9 cellular contexts compared by ENCODE assay signal in genomic region chr2:160294339-160294803, GRCh38.
DNase-seq lines count a peak whose midpoint lies in the region; ATAC-seq, FAIRE-seq and TF ChIP-seq lines count a peak whose summit lies in the region.
"Had no signal": no experiment of that assay in that cellular context is flagged by ENCODE, and none has a peak within 500 bp of the region (broad histone marks: within the 10 kb centered on the region; RNA-seq: fewer than 3 reads in every experiment).

No MANE protein-coding gene starts in this region.

- TF ChIP-seq RAD21 in liver (IDR thresholded peaks at IDR 0.05) (no peak), HepG2 (CRISPR knock-in tag; IDR thresholded peaks at IDR 0.05) (no peak)

- CTCF ChIA-PET in HepG2 (lab: Yijun Ruan, JAX; ENCODE audit: low intra/inter-chr PET ratio, low total read pairs), result no interaction called here

- no peaks in the 10 kb centered on the region for H3K79me2 ChIP-seq in HepG2 (ENCODE audit: insufficient read depth, low read length)

- no peak for TF ChIP-seq POLR2A in HepG2 (IDR thresholded peaks at IDR 0.05; ENCODE audit: insufficient read depth in 1 of 2, low read depth in 2 of 2, low read length in 2 of 2)

- WGBS in liver, result 61% methylated on average over 5 of the region's 5 CpGs
- 97% methylated on average over 5 of the region's 5 CpGs for WGBS in HepG2 (ENCODE audit: low lambda C conversion rate)
- WGBS in esophagus, 2 donors, result 37 to 53% methylated on average over 5 of the region's 5 CpGs
- 33 to 43% (median 36%) methylated on average over 5 of the region's 5 CpGs for WGBS in psoas muscle, 3 donors

- H3K9me3 ChIP-seq in liver (ENCODE audit: control insufficient read depth in 4 of 4, low read length in 3 of 4) (no peaks in the 10 kb centered on the region), HepG2 (ENCODE audit: low read length) (no peaks in the 10 kb centered on the region), esophagus (ENCODE audit: control insufficient read depth in 2 of 2, insufficient read depth in 1 of 2, low read depth in 1 of 2, low read length in 1 of 2) (no peaks in the 10 kb centered on the region), psoas muscle (no peaks in the 10 kb centered on the region)

- FAIRE-seq in HepG2 (lab: Jason Lieb, UNC) (no peak), RCC 7860 (lab: Jason Lieb, UNC) (peak; percentile 41)

- peaks cover 0 to 7% (median 0%) of the 10 kb centered on the region in 4 donors for H3K36me3 ChIP-seq in liver (ENCODE audit: control insufficient read depth in 4 of 4, insufficient read depth in 3 of 4, low read depth in 1 of 4, low read length in 3 of 4)
- H3K36me3 ChIP-seq in HepG2 (replicated peaks in 1 of 2; ENCODE audit: control insufficient read depth in 1 of 2, insufficient read depth in 2 of 2, low read length in 2 of 2), result peaks cover 11 to 46% of the 10 kb centered on the region in 2 experiments
- peaks cover 0 to 10% of the 10 kb centered on the region in 2 donors for H3K36me3 ChIP-seq in esophagus (ENCODE audit: control insufficient read depth in 2 of 2, insufficient read depth in 2 of 2, low read length in 1 of 2)
- H3K36me3 ChIP-seq in psoas muscle (ENCODE audit: insufficient read depth in 1 of 2, low read depth in 1 of 2), result peaks cover 0 to 16% of the 10 kb centered on the region in 2 donors

- TF ChIP-seq CTCF in liver (IDR thresholded peaks at IDR 0.05; ENCODE audit: low read depth, low read length, missing input control) (no peak), HepG2 (CRISPR knock-in tag; IDR thresholded peaks at IDR 0.05) (no peak), psoas muscle (IDR thresholded peaks at IDR 0.05) (no peak)

- H3K9ac ChIP-seq in liver (ENCODE audit: low read depth in 1 of 2, low read length in 2 of 2), result no peak overlapping the region
- H3K9ac ChIP-seq in HepG2 (ENCODE audit: insufficient read depth, low read depth, low read length), result no peak overlapping the region

- H3K27me3 ChIP-seq in liver (ENCODE audit: control insufficient read depth in 4 of 4, insufficient read depth in 4 of 4, low read length in 3 of 4) (no peaks in the 10 kb centered on the region), HepG2 (ENCODE audit: control insufficient read depth in 1 of 2, insufficient read depth in 2 of 2, low read length in 2 of 2) (no peaks in the 10 kb centered on the region), esophagus (ENCODE audit: control insufficient read depth in 1 of 2, insufficient read depth in 2 of 2, low read length in 2 of 2) (no peaks in the 10 kb centered on the region), psoas muscle (ENCODE audit: insufficient read depth in 3 of 3, low read length in 2 of 3) (no peaks in the 10 kb centered on the region)

- intact Hi-C loops in HepG2 (cut with micrococcal nuclease; ENCODE audit: unreplicated experiment), result no loop called here
- intact Hi-C loops in psoas muscle (cut with DNase I), result no loop called here

- DNase-seq in HepG2 (ENCODE audit: low spot score) (no peak), RCC 7860 (ENCODE audit: low spot score) (peak; percentile 81), psoas muscle (peak; percentile 65 to 68), NCI-H2171 treated with DMSO at 0.1 percent for 48 hours (lab: John Stamatoyannopoulos, UW) (no peak), NCI-H187 (lab: John Stamatoyannopoulos, UW) (no peak)
- DNase-seq: activated B cell treated with CpG ODN at 0.5 μM for 24 hours had no signal

- no TSS peak for BruUV-seq in HepG2 (replicated peaks; lab: Mats Ljungman, UMichigan)

- no peaks in the 10 kb centered on the region for H4K20me1 ChIP-seq in HepG2 (ENCODE audit: insufficient read depth, low read length)

- no peak for ATAC-seq in HepG2
- ATAC-seq in psoas muscle, result peak; percentile 73 to 85 (median 78)
- ATAC-seq in GM19397 (IDR thresholded peaks at IDR 0.05; ENCODE audit: unreplicated experiment), result no peak

- TF ChIP-seq EP300 in HepG2 (IDR thresholded peaks at IDR 0.05; ENCODE audit: low read depth in 2 of 2, low read length in 2 of 2) (no peak), HepG2 (CRISPR knock-in tag; IDR thresholded peaks at IDR 0.05; ENCODE audit: borderline replicate concordance) (no peak)

- H3K4me1 ChIP-seq in liver (ENCODE audit: control insufficient read depth in 4 of 4, insufficient read depth in 4 of 4, low read length in 3 of 4) (no peaks in the 10 kb centered on the region), HepG2 (ENCODE audit: insufficient read depth, low read length) (no peaks in the 10 kb centered on the region), esophagus (ENCODE audit: control insufficient read depth in 2 of 2, insufficient read depth in 2 of 2, low read length in 1 of 2) (peaks cover 0 to 2% of the 10 kb centered on the region in 2 donors), psoas muscle (peaks cover 62% of the 10 kb centered on the region)

- no peak overlapping the region for H3K4me2 ChIP-seq in HepG2 (ENCODE audit: low read depth, low read length)

- H3K27ac ChIP-seq in liver (ENCODE audit: low read depth in 1 of 2, low read length in 2 of 2) (peak overlapping the region; percentile 19 to 31), HepG2 (ENCODE audit: extremely low read length, insufficient read depth, low read length) (no peak overlapping the region), esophagus (ENCODE audit: low read depth in 2 of 2, low read length in 1 of 2) (peak overlapping the region; percentile 52 to 68), psoas muscle (peak overlapping the region; percentile 71)

- no peak overlapping the region for H3K4me3 ChIP-seq in liver (ENCODE audit: low read depth in 1 of 3, low read length in 3 of 3)
- H3K4me3 ChIP-seq in HepG2 (replicated peaks in 1 of 3; ENCODE audit: insufficient read depth in 1 of 3, low read depth in 2 of 3, low read length in 3 of 3), result no peak overlapping the region
- no peak overlapping the region for H3K4me3 ChIP-seq in esophagus (ENCODE audit: low read depth in 1 of 2, low read length in 2 of 2)
- H3K4me3 ChIP-seq in psoas muscle, result no peak overlapping the region

- POLR2A ChIA-PET in HepG2 (lab: Yijun Ruan, JAX), result no interaction called here

- in situ Hi-C loops in HepG2 (cut with HindIII; ENCODE audit: extremely low pct_ligation_motif_present, low pct_unique_long_range_greater_than_20kb), result no loop called here

- no peak overlapping the region for H2AFZ ChIP-seq in HepG2 (ENCODE audit: low read length)

TF ChIP-seq in liver, 16 proteins besides CTCF, POLR2A, EP300 and RAD21:
- TF ChIP-seq HNF4A (conservative IDR thresholded peaks at IDR 0.05) (no peak), YY1 (IDR thresholded peaks at IDR 0.05) (peak; percentile 12)

TF ChIP-seq in HepG2, 621 proteins besides CTCF, POLR2A, EP300 and RAD21:
- TF ChIP-seq ZNF773 (CRISPR knock-in tag; IDR thresholded peaks at IDR 0.05; ENCODE audit: borderline replicate concordance), result no peak
- no peak for TF ChIP-seq ZKSCAN1 (IDR thresholded peaks at IDR 0.05; ENCODE audit: low read length)
- no peak for TF ChIP-seq ZNF18 (CRISPR knock-in tag; IDR thresholded peaks at IDR 0.05; ENCODE audit: insufficient replicate concordance)
- TF ChIP-seq ZNF460 (CRISPR knock-in tag; IDR thresholded peaks at IDR 0.05; ENCODE audit: borderline replicate concordance), result no peak
- TF ChIP-seq KLF9 (CRISPR knock-in tag; IDR thresholded peaks at IDR 0.05; ENCODE audit: low read depth), result no peak
- no peak for TF ChIP-seq TBL1XR1 (IDR thresholded peaks at IDR 0.05; ENCODE audit: borderline replicate concordance, low read length, partially characterized antibody)
- TF ChIP-seq ZNF234 (CRISPR knock-in tag; conservative IDR thresholded peaks at IDR 0.05), result no peak
- TF ChIP-seq MIER2 (CRISPR knock-in tag; IDR thresholded peaks at IDR 0.05), result no peak
- no peak for TF ChIP-seq ETV6 (CRISPR knock-in tag; conservative IDR thresholded peaks at IDR 0.05)
- no peak for TF ChIP-seq ZNF777 (CRISPR knock-in tag; IDR thresholded peaks at IDR 0.05)
- TF ChIP-seq HMGA1 (CRISPR knock-in tag; conservative IDR thresholded peaks at IDR 0.05), result no peak
- no peak for TF ChIP-seq ZBTB42 (CRISPR knock-in tag; IDR thresholded peaks at IDR 0.05)
- no peak for TF ChIP-seq SRY (CRISPR knock-in tag; IDR thresholded peaks at IDR 0.05)
- no peak for TF ChIP-seq JUND (CRISPR knock-in tag; IDR thresholded peaks at IDR 0.05)
- TF ChIP-seq EZH2 (conservative IDR thresholded peaks at IDR 0.05; ENCODE audit: low read depth, low read length), result no peak
- TF ChIP-seq ONECUT2 (CRISPR knock-in tag; IDR thresholded peaks at IDR 0.05), result no peak
- no peak for TF ChIP-seq ZFY (CRISPR knock-in tag; IDR thresholded peaks at IDR 0.05)
- TF ChIP-seq MAFG (CRISPR knock-in tag; IDR thresholded peaks at IDR 0.05), result no peak
- TF ChIP-seq MLLT10 (CRISPR knock-in tag; IDR thresholded peaks at IDR 0.05), result no peak

Comparison
In these comparisons a context has a peak if more than half of its experiments do, and no peak if none do; other contexts are left out.
1. ATAC-seq: peak in psoas muscle (4 of 4); none in HepG2 (single experiment) and GM19397 (single experiment).
2. DNase-seq: peak in RCC 7860 (single experiment) and psoas muscle (2 of 2); none in HepG2 (single experiment), NCI-H2171 treated with DMSO at 0.1 percent for 48 hours (single experiment) and NCI-H187 (0 of 2).